Comparison of ENCODE assay signal across 15 cellular contexts in genomic region chr12:60501124-60501729, GRCh38.
DNase-seq lines count a peak whose midpoint lies in the region; ATAC-seq and TF ChIP-seq lines count a peak whose summit lies in the region.
"Had no signal": no experiment of that assay in that cellular context is flagged by ENCODE, and none has a peak within 500 bp of the region (broad histone marks: within the 10 kb centered on the region; RNA-seq: fewer than 3 reads in every experiment).

No MANE protein-coding gene starts in this region.

- H3K4me1 ChIP-seq in DND-41 (ENCODE audit: insufficient read depth, low read length) (no peaks in the 10 kb centered on the region), Loucy (ENCODE audit: insufficient read depth, low read length, poor library complexity, severe bottlenecking) (peaks cover 10% of the 10 kb centered on the region), mammary epithelial cell (ENCODE audit: insufficient read depth, low read length) (no peaks in the 10 kb centered on the region), upper lobe of right lung (no peaks in the 10 kb centered on the region)
- H3K4me1 ChIP-seq: stomach had no signal

- no peaks in the 10 kb centered on the region for H3K27me3 ChIP-seq in DND-41 (ENCODE audit: insufficient read depth, low read length, poor library complexity)
- no peaks in the 10 kb centered on the region for H3K27me3 ChIP-seq in Loucy (ENCODE audit: insufficient read depth, low read length, poor library complexity, severe bottlenecking)
- H3K27me3 ChIP-seq in mammary epithelial cell (ENCODE audit: insufficient read depth, low read length), result no peaks in the 10 kb centered on the region
- no peaks in the 10 kb centered on the region for H3K27me3 ChIP-seq in upper lobe of right lung
- H3K27me3 ChIP-seq: stomach had no signal

- CTCF ChIA-PET in mammary epithelial cell (lab: Charles Lee; ENCODE audit: low non-redundant PET), result no interaction called here

- intact Hi-C loops in mammary epithelial cell (cut with micrococcal nuclease) (loop anchor here (5.0 kb wide), 1 partner anchor 1036 kb away; no protein-coding TSS in a partner anchor), upper lobe of right lung (cut with DNase I) (no loop called here)

- no peaks in the 10 kb centered on the region for H3K9me2 ChIP-seq in Loucy (replicated peaks; ENCODE audit: low read depth, low read length)

- DNase-seq in DND-41 (no peak), mammary epithelial cell (peak; percentile 1), iPS-NIHi11 (ENCODE audit: low spot score) (peak; percentile 12), upper lobe of right lung (no peak), RPMI8226 (no peak)
- no peak for DNase-seq in stimulated activated CD4-positive, alpha-beta T cell treated with anti-CD3 and anti-CD28 coated beads, Interleukin-12 subunit alpha, Interleukin-12 subunit beta, amount 100 ng/mL, for 4 hours
- no peak for DNase-seq in stimulated activated naive CD8-positive, alpha-beta T cell treated with anti-CD3 and anti-CD28 coated beads, Interleukin-15, Interleukin-2, amounts not matched to agents 100 U/mL and 50 U/mL, for 24 hours
- DNase-seq: activated CD4-positive, CD25-positive, alpha-beta regulatory T cell treated with anti-CD3 and anti-CD28 coated beads, Interleukin-2, amount 50 U/mL, for 72 hours; foreskin melanocyte; stimulated activated CD4-positive, alpha-beta T cell treated with anti-CD3 and anti-CD28 coated beads, Interleukin-4, amount 100 ng/mL, for 24 hours; stomach had no signal

- ATAC-seq in DND-41 (ENCODE audit: insufficient read depth, low read depth) (no peak), upper lobe of right lung (no peak)
- ATAC-seq in stimulated activated naive CD8-positive, alpha-beta T cell treated with anti-CD3 and anti-CD28 coated beads, Interleukin-15, Interleukin-2, amounts not matched to agents 100 U/mL and 50 U/mL, for 24 hours, result no peak
- ATAC-seq: activated T-helper 17 cell treated with anti-CD3 and anti-CD28 coated beads, Interleukin-2, amount 50 U/mL, for 72 hours; K562 had no signal

- no peaks in the 10 kb centered on the region for H3F3A ChIP-seq in Loucy (ENCODE audit: low read depth)

- H3K9me3 ChIP-seq in DND-41 (ENCODE audit: insufficient read depth, low read length, severe bottlenecking), result no peaks in the 10 kb centered on the region
- no peaks in the 10 kb centered on the region for H3K9me3 ChIP-seq in Loucy (ENCODE audit: insufficient read depth, low read depth, low read length)
- H3K9me3 ChIP-seq in mammary epithelial cell (replicated peaks; ENCODE audit: insufficient read depth, low read length), result no peaks in the 10 kb centered on the region
- no peaks in the 10 kb centered on the region for H3K9me3 ChIP-seq in upper lobe of right lung
- H3K9me3 ChIP-seq: stomach had no signal

- H3K36me3 ChIP-seq in DND-41 (ENCODE audit: insufficient read depth, low read length) (no peaks in the 10 kb centered on the region), Loucy (ENCODE audit: insufficient read depth, low read length) (no peaks in the 10 kb centered on the region), mammary epithelial cell (ENCODE audit: insufficient read depth, low read length) (no peaks in the 10 kb centered on the region), upper lobe of right lung (no peaks in the 10 kb centered on the region)
- H3K36me3 ChIP-seq: stomach had no signal

- H3K4me2 ChIP-seq in DND-41 (ENCODE audit: insufficient read depth, low read length) (no peak overlapping the region), Loucy (ENCODE audit: low read depth, low read length, poor library complexity, severe bottlenecking) (no peak overlapping the region), mammary epithelial cell (ENCODE audit: insufficient read depth, low read depth, low read length) (no peak overlapping the region)

- no TSS peak for BruUV-seq in mammary epithelial cell (replicated peaks; lab: Mats Ljungman, UMichigan)

- H3K9ac ChIP-seq in DND-41 (ENCODE audit: low read depth, low read length) (no peak overlapping the region), Loucy (ENCODE audit: low read depth, low read length, poor library complexity, severe bottlenecking) (no peak overlapping the region), mammary epithelial cell (ENCODE audit: insufficient read depth, low read length) (no peak overlapping the region)

- H3K4me3 ChIP-seq in DND-41 (ENCODE audit: low read depth in 1 of 2, low read length in 2 of 2), result no peak overlapping the region
- H3K4me3 ChIP-seq in Loucy (ENCODE audit: low read length, poor library complexity, severe bottlenecking), result no peak overlapping the region
- H3K4me3 ChIP-seq in mammary epithelial cell (replicated peaks in 1 of 3; ENCODE audit: insufficient read depth in 1 of 3, low read depth in 2 of 3, low read length in 3 of 3), result no peak overlapping the region
- no peak overlapping the region for H3K4me3 ChIP-seq in upper lobe of right lung
- H3K4me3 ChIP-seq: K562, SK-N-MC, stomach had no signal

- H2AFZ ChIP-seq in DND-41 (ENCODE audit: low read depth, low read length) (no peak overlapping the region), Loucy (ENCODE audit: low read length) (0 out of 2 replicates have a peak overlapping the region, but pooled peaks have one; percentile 54), mammary epithelial cell (ENCODE audit: low read depth, low read length) (no peak overlapping the region)

- H3K79me2 ChIP-seq in DND-41 (ENCODE audit: insufficient read depth, low read length) (no peaks in the 10 kb centered on the region), Loucy (ENCODE audit: insufficient read depth, low read length) (no peaks in the 10 kb centered on the region), mammary epithelial cell (ENCODE audit: insufficient read depth, low read length) (no peaks in the 10 kb centered on the region)

- no peak overlapping the region for H3K27ac ChIP-seq in DND-41 (ENCODE audit: low read length)
- H3K27ac ChIP-seq in mammary epithelial cell (ENCODE audit: insufficient read depth, low read depth, low read length), result no peak overlapping the region
- H3K27ac ChIP-seq in upper lobe of right lung, result no peak overlapping the region
- H3K27ac ChIP-seq: SK-N-MC, stomach had no signal

- dilution Hi-C loops in mammary epithelial cell (cut with HindIII; ENCODE audit: low sequenced_read_pairs), result no loop called here

- 41% methylated on average over 2 of the region's 2 CpGs for WGBS in mammary epithelial cell (ENCODE audit: low coverage, missing lambda C conversion rate)

- in situ Hi-C loops in mammary epithelial cell (cut with MboI; ENCODE audit: low sequenced_read_pairs in 2 of 2), result no loop called here

- TF ChIP-seq CTCF in DND-41 (IDR thresholded peaks at IDR 0.05; ENCODE audit: borderline replicate concordance, extremely low read depth, low read length, poor library complexity, severe bottlenecking) (peak; percentile 20), Loucy (conservative IDR thresholded peaks at IDR 0.05; ENCODE audit: low read length) (peak; percentile 52), mammary epithelial cell (conservative IDR thresholded peaks at IDR 0.05 in 1 of 2, IDR thresholded peaks at IDR 0.05 in 1 of 2; ENCODE audit: extremely low read depth in 1 of 2, insufficient read depth in 1 of 2, low read depth in 1 of 2, low read length in 2 of 2) (peak in 1 of 2 donors; percentile 11), upper lobe of right lung (IDR thresholded peaks at IDR 0.05) (no peak)

- no peaks in the 10 kb centered on the region for H4K20me1 ChIP-seq in DND-41 (ENCODE audit: insufficient read depth, low read length)
- H4K20me1 ChIP-seq in Loucy (ENCODE audit: insufficient read depth, low read length, poor library complexity, severe bottlenecking), result no peaks in the 10 kb centered on the region
- H4K20me1 ChIP-seq in mammary epithelial cell (ENCODE audit: insufficient read depth, low read length), result no peaks in the 10 kb centered on the region

Comparison
In these comparisons a context has a peak if more than half of its experiments do, and no peak if none do; other contexts are left out.
1. DNase-seq: peak in mammary epithelial cell (single experiment) and iPS-NIHi11 (single experiment); none in DND-41 (single experiment), stimulated activated CD4-positive, alpha-beta T cell treated with anti-CD3 and anti-CD28 coated beads, Interleukin-12 subunit alpha, Interleukin-12 subunit beta, amount 100 ng/mL, for 4 hours (single experiment), stimulated activated naive CD8-positive, alpha-beta T cell treated with anti-CD3 and anti-CD28 coated beads, Interleukin-15, Interleukin-2, amounts not matched to agents 100 U/mL and 50 U/mL, for 24 hours (single experiment), upper lobe of right lung (single experiment) and RPMI8226 (single experiment).